In the genomic region with DNA sequence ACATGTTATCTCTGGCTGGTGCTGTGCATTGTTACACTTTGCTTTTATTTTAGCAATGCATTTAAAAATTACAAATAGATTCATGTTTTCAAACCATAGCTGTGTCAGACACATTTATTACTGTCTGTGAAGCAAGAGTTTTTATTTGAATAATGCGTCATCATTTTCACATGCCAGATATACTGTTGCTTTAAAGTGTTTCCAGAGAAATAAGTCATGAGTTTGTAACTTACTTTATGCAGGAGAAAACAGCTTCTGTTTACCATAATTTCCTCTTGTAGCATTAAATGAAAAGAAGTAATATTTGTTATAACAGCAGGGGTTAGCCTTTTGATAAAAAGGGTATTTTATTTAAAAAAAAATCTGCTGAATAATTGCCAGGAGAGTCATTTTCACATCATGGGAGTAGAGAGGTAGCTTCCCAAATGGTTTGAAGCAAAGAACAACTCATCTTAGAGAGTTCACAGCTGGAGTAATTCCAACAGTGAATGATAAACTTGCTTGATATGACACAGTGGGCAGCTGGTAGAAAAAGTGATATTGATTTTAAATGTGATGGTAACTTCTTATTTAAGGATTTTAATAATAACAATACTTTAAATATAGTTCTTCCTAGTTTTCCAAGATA, we compare ENCODE assay signal across 34 cellular contexts.
A peak's percentile ranks its signal among the peaks of the same experiment; 100 is the strongest.
DNase-seq lines count a peak whose midpoint lies in the region; ATAC-seq and TF ChIP-seq lines count a peak whose summit lies in the region.
"Had no signal": no experiment of that assay in that cellular context is flagged by ENCODE, and none has a peak within 500 bp of the region (broad histone marks: within the 10 kb centered on the region; RNA-seq: fewer than 3 reads in every experiment).

No MANE protein-coding gene starts in this region.

- H3K79me1 ChIP-seq in mesenchymal stem cell (replicated peaks; ENCODE audit: low read length, poor library complexity, severe bottlenecking) = no peaks in the 10 kb centered on the region

- H2BK12ac ChIP-seq in mesenchymal stem cell (ENCODE audit: low read length in 2 of 2) = no peak overlapping the region

- H3K4ac ChIP-seq in mesenchymal stem cell (ENCODE audit: low read depth in 1 of 2, low read length in 2 of 2) = no peak overlapping the region

- H3K9ac ChIP-seq in mesenchymal stem cell (ENCODE audit: low read length) = peak overlapping the region; percentile 37
- H3K9ac ChIP-seq: BLaER1 treated with 17β-estradiol and CSF1 and Interleukin-3, amounts not matched to agents 10 nM and 100 nM had no signal

- no peak overlapping the region for H3K27ac Mint-ChIP-seq in activated CD4-positive, alpha-beta T cell treated with anti-CD3 and anti-CD28 coated beads for 36 hours
- no peak overlapping the region for H3K27ac Mint-ChIP-seq in effector memory CD8-positive, alpha-beta T cell
- H3K27ac Mint-ChIP-seq: activated CD8-positive, alpha-beta T cell treated with anti-CD3 and anti-CD28 coated beads, Interleukin-2, amount 10 ng/mL, durations not matched to agents 7 days and 5 days; activated naive CD4-positive, alpha-beta T cell treated with anti-CD3 and anti-CD28 coated beads for 36 hours; stimulated activated naive CD8-positive, alpha-beta T cell treated with anti-CD3 and anti-CD28 coated beads, Interleukin-15, amount 100 ng/mL, for 72 hours; T-helper 2 cell treated with Interferon-gamma antibody and Interleukin-4, amounts not matched to agents 5 μg/mL and 100 μg/mL, for 36 hours had no signal

- H3K4me2 ChIP-seq in mesenchymal stem cell (ENCODE audit: low read length, poor library complexity, severe bottlenecking) = no peak overlapping the region
- H3K4me2 ChIP-seq: BLaER1 treated with 17β-estradiol and CSF1 and Interleukin-3, amounts not matched to agents 10 nM and 100 nM had no signal

- H2BK120ac ChIP-seq in mesenchymal stem cell (ENCODE audit: low read depth, low read length) = no peak overlapping the region

- no peak overlapping the region for H3K14ac ChIP-seq in mesenchymal stem cell (ENCODE audit: low read length in 2 of 2)

- H2AK5ac ChIP-seq in mesenchymal stem cell (ENCODE audit: low read length, severe bottlenecking) = no peak overlapping the region

- no peak overlapping the region for H3K4me3 ChIP-seq in mesenchymal stem cell (ENCODE audit: insufficient read depth in 1 of 2, low read depth in 1 of 2, low read length in 2 of 2)
- H3K4me3 ChIP-seq: BLaER1 treated with 17β-estradiol and CSF1 and Interleukin-3, amounts not matched to agents 10 nM and 100 nM; K562; ovary; Peyer's patch had no signal

- intact Hi-C loops in activated CD4-positive, alpha-beta T cell treated with anti-CD3 and anti-CD28 coated beads for 36 hours (cut with DNase I, micrococcal nuclease) = no loop called here

- no peak for TF ChIP-seq CTCF in RWPE1 (conservative IDR thresholded peaks at IDR 0.05; ENCODE audit: low read depth)

- no peak overlapping the region for H2BK15ac ChIP-seq in mesenchymal stem cell (ENCODE audit: low read depth, poor library complexity, severe bottlenecking)

- in situ Hi-C loops in KBM-7 (cut with MboI; ENCODE audit: low pct_unique_long_range_greater_than_20kb, low sequenced_read_pairs) = no loop called here

- H3K4me1 ChIP-seq in mesenchymal stem cell (ENCODE audit: control insufficient read depth, insufficient read depth, low read depth, low read length) = no peaks in the 10 kb centered on the region
- H3K4me1 ChIP-seq: BLaER1 treated with 17β-estradiol and CSF1 and Interleukin-3, amounts not matched to agents 10 nM and 100 nM; Peyer's patch had no signal

- DNase-seq in EL (peak; percentile 8), RWPE1 (ENCODE audit: low spot score) (peak; percentile 2), mesenchymal stem cell (no peak), NCI-H1105 treated with DMSO at 0.1 percent for 48 hours (lab: John Stamatoyannopoulos, UW) (no peak), KBM-7 (no peak)
- no peak for DNase-seq in activated CD4-positive, alpha-beta T cell treated with anti-CD3 and anti-CD28 coated beads for 36 hours
- no peak for DNase-seq in effector memory CD8-positive, alpha-beta T cell
- DNase-seq: activated CD4-positive, alpha-beta T cell treated with anti-CD3 and anti-CD28 coated beads for 1 hour; activated CD8-positive, alpha-beta T cell treated with anti-CD3 and anti-CD28 coated beads, Interleukin-2, amount 10 ng/mL, durations not matched to agents 7 days and 5 days; activated naive CD4-positive, alpha-beta T cell treated with anti-CD3 and anti-CD28 coated beads for 36 hours; brain microvascular endothelial cell; DMS153; effector CD4-positive, alpha-beta T cell; erythroblast; hippocampal formation; mesendoderm; MM.1S; NCI-H1417; NCI-H2081 treated with DMSO at 0.1 percent for 48 hours; NCI-H226; NCI-H69; ovary; Peyer's patch; retina; SIG-M5; stimulated activated CD4-positive, alpha-beta T cell treated with anti-CD3 and anti-CD28 coated beads, Interleukin-1b, Interleukin-23, amount 100 ng/mL, for 48 hours; stimulated activated CD8-positive, alpha-beta memory T cell treated with anti-CD3 and anti-CD28 coated beads, Interleukin-4, amount 100 ng/mL, for 48 hours; stimulated activated naive CD8-positive, alpha-beta T cell treated with anti-CD3 and anti-CD28 coated beads, Interleukin-15, amount 100 ng/mL, for 72 hours had no signal

- no peak overlapping the region for H3K4me3 Mint-ChIP-seq in activated CD4-positive, alpha-beta T cell treated with anti-CD3 and anti-CD28 coated beads for 36 hours
- H3K4me3 Mint-ChIP-seq in effector memory CD8-positive, alpha-beta T cell = no peak overlapping the region
- H3K4me3 Mint-ChIP-seq: activated CD8-positive, alpha-beta T cell treated with anti-CD3 and anti-CD28 coated beads, Interleukin-2, amount 10 ng/mL, durations not matched to agents 7 days and 5 days; activated naive CD4-positive, alpha-beta T cell treated with anti-CD3 and anti-CD28 coated beads for 36 hours; neural crest cell; stimulated activated naive CD8-positive, alpha-beta T cell treated with anti-CD3 and anti-CD28 coated beads, Interleukin-15, amount 100 ng/mL, for 72 hours; T-helper 2 cell treated with Interferon-gamma antibody and Interleukin-4, amounts not matched to agents 5 μg/mL and 100 μg/mL, for 36 hours had no signal

- H4K91ac ChIP-seq in mesenchymal stem cell (ENCODE audit: low read length) = no peak overlapping the region

- no peaks in the 10 kb centered on the region for H3K9me3 ChIP-seq in mesenchymal stem cell (ENCODE audit: control insufficient read depth, low read length)
- H3K9me3 ChIP-seq: BLaER1 treated with 17β-estradiol and CSF1 and Interleukin-3, amounts not matched to agents 10 nM and 100 nM; ovary had no signal

- no peaks in the 10 kb centered on the region for H3K36me3 ChIP-seq in mesenchymal stem cell (ENCODE audit: control insufficient read depth in 1 of 2, insufficient read depth in 2 of 2, low read depth in 1 of 2, low read length in 2 of 2)
- H3K36me3 ChIP-seq: BLaER1 treated with 17β-estradiol and CSF1 and Interleukin-3, amounts not matched to agents 10 nM and 100 nM; brain microvascular endothelial cell; ovary; Peyer's patch had no signal

- WGBS in mesenchymal stem cell = 100% methylated on average over 1 of the region's 1 CpG

- peaks cover 4% of the 10 kb centered on the region for H3K9me3 Mint-ChIP-seq in activated CD4-positive, alpha-beta T cell treated with anti-CD3 and anti-CD28 coated beads for 36 hours (ENCODE audit: low read depth)
- peaks cover 3 to 5% of the 10 kb centered on the region in 2 donors for H3K9me3 Mint-ChIP-seq in effector memory CD8-positive, alpha-beta T cell
- H3K9me3 Mint-ChIP-seq: neural crest cell had no signal

- ATAC-seq in esophagus mucosa = peak; percentile 73
- no peak for ATAC-seq in activated CD4-positive, alpha-beta T cell treated with anti-CD3 and anti-CD28 coated beads for 36 hours
- ATAC-seq in effector memory CD8-positive, alpha-beta T cell (replicated peaks) = no peak
- ATAC-seq: activated CD8-positive, alpha-beta T cell treated with anti-CD3 and anti-CD28 coated beads, Interleukin-2, amount 10 ng/mL, durations not matched to agents 7 days and 5 days; K562; left lobe of liver; stimulated activated naive CD8-positive, alpha-beta T cell treated with anti-CD3 and anti-CD28 coated beads, Interleukin-15, amount 100 ng/mL, for 72 hours had no signal

- H3K36me3 Mint-ChIP-seq in activated CD4-positive, alpha-beta T cell treated with anti-CD3 and anti-CD28 coated beads for 36 hours (ENCODE audit: low read depth) = no peaks in the 10 kb centered on the region
- no peaks in the 10 kb centered on the region for H3K36me3 Mint-ChIP-seq in effector memory CD8-positive, alpha-beta T cell (ENCODE audit: insufficient read depth)

- no peak overlapping the region for H2AFZ ChIP-seq in mesenchymal stem cell (ENCODE audit: low read depth, low read length)

- no peak overlapping the region for H3K18ac ChIP-seq in mesenchymal stem cell (ENCODE audit: low read depth in 1 of 2, low read length in 2 of 2)

- POLR2A ChIA-PET in RWPE1 (lab: Yijun Ruan, JAX; ENCODE audit: low non-redundant PET) = no interaction called here
- POLR2A ChIA-PET in activated CD4-positive, alpha-beta T cell treated with anti-CD3 and anti-CD28 coated beads for 36 hours (lab: Charles Lee) = no interaction called here

- CTCF ChIA-PET in RWPE1 (lab: Yijun Ruan, JAX) = interaction anchor here (0.6 to 0.9 kb wide), 2 partner anchors 21 to 704 kb away, joined by 4 to 9 read pairs; no protein-coding TSS in a partner anchor
- CTCF ChIA-PET in activated CD4-positive, alpha-beta T cell treated with anti-CD3 and anti-CD28 coated beads for 36 hours (lab: Charles Lee) = no interaction called here

- no peak overlapping the region for H2BK5ac ChIP-seq in mesenchymal stem cell (ENCODE audit: low read depth, low read length, poor library complexity, severe bottlenecking)

- H3K23ac ChIP-seq in mesenchymal stem cell (ENCODE audit: low read length in 2 of 2) = no peak overlapping the region

- no peaks in the 10 kb centered on the region for H3K27me3 Mint-ChIP-seq in activated CD4-positive, alpha-beta T cell treated with anti-CD3 and anti-CD28 coated beads for 36 hours
- no peaks in the 10 kb centered on the region for H3K27me3 Mint-ChIP-seq in effector memory CD8-positive, alpha-beta T cell
- H3K27me3 Mint-ChIP-seq: stimulated activated naive CD8-positive, alpha-beta T cell treated with anti-CD3 and anti-CD28 coated beads, Interleukin-15, amount 100 ng/mL, for 72 hours had no signal

- H3K27ac ChIP-seq in RWPE1 = no peak overlapping the region
- H3K27ac ChIP-seq in mesenchymal stem cell (ENCODE audit: low read length, poor library complexity, severe bottlenecking) = peak overlapping the region; percentile 34
- H3K27ac ChIP-seq: BLaER1 treated with 17β-estradiol and CSF1 and Interleukin-3, amounts not matched to agents 10 nM and 100 nM; brain microvascular endothelial cell; ovary; Peyer's patch had no signal

- H3K4me1 Mint-ChIP-seq in activated CD4-positive, alpha-beta T cell treated with anti-CD3 and anti-CD28 coated beads for 36 hours = no peaks in the 10 kb centered on the region
- H3K4me1 Mint-ChIP-seq in effector memory CD8-positive, alpha-beta T cell (ENCODE audit: low read depth in 2 of 2) = no peaks in the 10 kb centered on the region
- H3K4me1 Mint-ChIP-seq: neural crest cell; stimulated activated naive CD8-positive, alpha-beta T cell treated with anti-CD3 and anti-CD28 coated beads, Interleukin-15, amount 100 ng/mL, for 72 hours had no signal

- no peak overlapping the region for H4K8ac ChIP-seq in mesenchymal stem cell (ENCODE audit: low read length)

- no peaks in the 10 kb centered on the region for H3K27me3 ChIP-seq in mesenchymal stem cell (ENCODE audit: control insufficient read depth in 1 of 2, insufficient read depth in 1 of 2, low read length in 2 of 2)
- H3K27me3 ChIP-seq: BLaER1 treated with 17β-estradiol and CSF1 and Interleukin-3, amounts not matched to agents 10 nM and 100 nM; brain microvascular endothelial cell; ovary; Peyer's patch had no signal

Comparison
In these comparisons a context has a peak if more than half of its experiments do, and no peak if none do; other contexts are left out.
1. DNase-seq: peak in EL (single experiment) and RWPE1 (single experiment); none in mesenchymal stem cell (single experiment), NCI-H1105 treated with DMSO at 0.1 percent for 48 hours (single experiment), KBM-7 (single experiment), activated CD4-positive, alpha-beta T cell treated with anti-CD3 and anti-CD28 coated beads for 36 hours (single experiment) and effector memory CD8-positive, alpha-beta T cell (0 of 3).